In the genomic region with DNA sequence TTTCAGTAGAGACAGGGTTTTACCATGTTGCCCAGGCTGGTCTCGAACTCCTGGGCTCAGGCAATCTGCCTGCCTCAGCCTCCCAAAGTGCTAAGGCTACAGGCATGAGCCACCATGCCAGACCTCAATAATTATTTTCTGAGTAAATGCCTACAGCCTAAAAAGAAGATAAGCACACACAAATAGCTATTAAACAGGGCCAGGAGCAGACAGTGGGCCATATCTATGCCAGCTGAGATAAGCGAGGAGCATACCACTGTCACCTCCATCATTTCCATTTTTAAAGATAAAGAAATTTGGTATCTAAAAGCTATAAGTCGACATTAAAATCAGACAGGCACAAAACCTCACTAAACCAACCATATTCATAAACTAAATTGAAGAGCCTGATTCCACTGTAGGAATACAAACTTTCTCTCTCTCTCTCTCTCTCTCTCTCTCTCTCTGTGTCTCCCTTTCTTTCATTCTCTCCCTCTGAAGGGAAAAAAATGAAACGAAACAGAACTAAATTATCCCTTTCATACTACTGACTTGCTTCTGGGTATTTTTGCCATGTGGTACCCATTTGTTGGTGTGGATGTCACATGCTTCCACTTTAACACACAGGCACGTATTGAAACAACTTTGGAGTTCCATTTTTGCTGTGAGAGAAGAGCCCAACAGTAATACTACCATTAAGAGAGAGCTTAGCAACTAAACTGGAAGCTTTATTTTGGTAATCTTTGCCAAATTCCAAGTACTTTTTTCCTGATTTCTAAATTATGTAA, we compare ENCODE assay signal across 18 cellular contexts.
"Had no signal": no experiment of that assay in that cellular context is flagged by ENCODE, and none has a peak within 500 bp of the region (broad histone marks: within the 10 kb centered on the region; RNA-seq: fewer than 3 reads in every experiment).

No MANE protein-coding gene starts in this region.

- H3K27ac ChIP-seq: brain microvascular endothelial cell, suprapubic skin, vagina had no signal

- H3K4me1 ChIP-seq: suprapubic skin, vagina had no signal

- ATAC-seq: activated CD8-positive, alpha-beta T cell treated with anti-CD3 and anti-CD28 coated beads for 36 hours; activated T-helper 17 cell treated with anti-CD3 and anti-CD28 coated beads, Interleukin-2, amount 50 U/mL, for 72 hours; left lobe of liver had no signal

- H3K9me3 ChIP-seq: suprapubic skin, vagina had no signal

- H3K36me3 ChIP-seq: brain microvascular endothelial cell, vagina had no signal

- H3K4me3 ChIP-seq: lung, suprapubic skin, vagina had no signal

- FAIRE-seq: endothelial cell of umbilical vein, frontal cortex, kidney had no signal

- H3K27me3 ChIP-seq: brain microvascular endothelial cell, suprapubic skin, vagina had no signal

- DNase-seq: activated CD4-positive, alpha-beta T cell treated with anti-CD3 and anti-CD28 coated beads, Interleukin-2, amount 10 ng/mL, durations not matched to agents 24 days and 14 days; activated CD8-positive, alpha-beta T cell treated with anti-CD3 and anti-CD28 coated beads for 36 hours; activated naive CD4-positive, alpha-beta T cell treated with Interleukin-2 at 50 U/mL for 16 hours; activated T-cell treated with anti-CD3 and anti-CD28 coated beads, Interleukin-2, amount 50 U/mL, for 1 hour; aorta; brain microvascular endothelial cell; effector memory CD4-positive, alpha-beta T cell; kidney; nucleus accumbens; stimulated activated CD4-positive, alpha-beta T cell treated with anti-CD3 and anti-CD28 coated beads, Interleukin-2, amount 100 ng/mL, for 24 hours; trophoblast cell had no signal
